ENCODE assay signal across 39 cellular contexts in the genomic region with DNA sequence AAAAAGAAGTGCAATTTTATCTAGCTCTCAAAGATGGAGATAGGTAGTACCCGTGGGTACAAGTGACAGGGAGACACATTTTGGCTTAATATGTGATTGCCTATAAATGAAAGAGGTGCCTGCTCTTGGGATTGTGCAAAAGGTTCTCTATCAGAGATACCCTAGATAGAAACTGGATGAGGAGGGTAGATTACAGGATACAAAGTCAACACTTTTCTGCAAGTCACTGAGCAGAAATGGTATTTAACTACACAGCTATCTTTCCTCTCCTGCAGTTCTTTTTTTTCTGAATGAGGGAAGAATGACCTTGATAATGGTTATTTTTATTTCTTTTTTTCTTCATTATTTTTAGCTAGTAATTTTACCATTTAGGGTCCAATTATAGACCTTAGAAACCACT.
"Had no signal": no experiment of that assay in that cellular context is flagged by ENCODE, and none has a peak within 500 bp of the region (broad histone marks: within the 10 kb centered on the region; RNA-seq: fewer than 3 reads in every experiment).

No MANE protein-coding gene starts in this region.

- H3K9me3 Mint-ChIP-seq: activated naive CD4-positive, alpha-beta T cell treated with anti-CD3 and anti-CD28 coated beads for 36 hours; activated naive CD4-positive, alpha-beta T cell treated with anti-CD3 and anti-CD28 coated beads, Interleukin-2, amount 10 ng/mL, durations not matched to agents 7 days and 5 days; activated naive CD4-positive, alpha-beta T cell treated with anti-CD3 and anti-CD28 coated beads, Interleukin-2, amount 50 U/mL, for 24 hours; activated naive CD4-positive, alpha-beta T cell treated with anti-CD3 and anti-CD28 coated beads, Interleukin-2, amount 50 U/mL, for 72 hours; activated naive CD8-positive, alpha-beta T cell treated with anti-CD3 and anti-CD28 coated beads for 36 hours; activated naive CD8-positive, alpha-beta T cell treated with anti-CD3 and anti-CD28 coated beads, Interleukin-2, amount 10 ng/mL, durations not matched to agents 7 days and 5 days; activated naive CD8-positive, alpha-beta T cell treated with anti-CD3 and anti-CD28 coated beads, Interleukin-2, amount 50 U/mL, for 24 hours; activated T-cell treated with anti-CD3 and anti-CD28 coated beads, Interleukin-2, amount 50 U/mL, for 24 hours; activated T-cell treated with anti-CD3 and anti-CD28 coated beads, Interleukin-2, amount 50 U/mL, for 4 hours; activated T-cell treated with anti-CD3 and anti-CD28 coated beads, Interleukin-2, amount 50 U/mL, for 72 hours; activated T-helper 1 cell treated with anti-CD3 and anti-CD28 coated beads, Interleukin-12 subunit alpha, Interleukin-12 subunit beta, Interleukin-2, Interleukin-4 antibody, amounts not matched to agents 30 ng/mL and 10 ng/mL and 1 ng/mL, durations not matched to agents 14 hours and 24 hours and 36 hours; activated T-helper 17 cell treated with anti-CD3 and anti-CD28 coated beads, Interleukin-2, amount 50 U/mL, for 72 hours; activated T-helper 2 cell treated with anti-CD3 and anti-CD28 coated beads, Interferon-gamma antibody, Interleukin-2, Interleukin-4, amounts not matched to agents 10 μg/mL and 5 μg/mL and 100 μg/mL, durations not matched to agents 14 hours and 24 hours and 36 hours; central memory CD8-positive, alpha-beta T cell had no signal

- H3K9me3 ChIP-seq: adrenal gland, ascending aorta, body of pancreas, breast epithelium had no signal

- H3K4me3 Mint-ChIP-seq: activated naive CD4-positive, alpha-beta T cell treated with anti-CD3 and anti-CD28 coated beads for 36 hours; activated naive CD4-positive, alpha-beta T cell treated with anti-CD3 and anti-CD28 coated beads, Interleukin-2, amount 10 ng/mL, durations not matched to agents 7 days and 5 days; activated naive CD4-positive, alpha-beta T cell treated with anti-CD3 and anti-CD28 coated beads, Interleukin-2, amount 50 U/mL, for 24 hours; activated naive CD8-positive, alpha-beta T cell; activated naive CD8-positive, alpha-beta T cell treated with anti-CD3 and anti-CD28 coated beads for 36 hours; activated naive CD8-positive, alpha-beta T cell treated with anti-CD3 and anti-CD28 coated beads, Interleukin-2, amount 10 ng/mL, durations not matched to agents 7 days and 5 days; activated naive CD8-positive, alpha-beta T cell treated with anti-CD3 and anti-CD28 coated beads, Interleukin-2, amount 50 U/mL, for 24 hours; activated T-cell treated with anti-CD3 and anti-CD28 coated beads, Interleukin-2, amount 50 U/mL, for 24 hours; activated T-cell treated with anti-CD3 and anti-CD28 coated beads, Interleukin-2, amount 50 U/mL, for 4 hours; activated T-cell treated with anti-CD3 and anti-CD28 coated beads, Interleukin-2, amount 50 U/mL, for 72 hours; activated T-helper 1 cell treated with anti-CD3 and anti-CD28 coated beads, Interleukin-12 subunit alpha, Interleukin-12 subunit beta, Interleukin-2, Interleukin-4 antibody, amounts not matched to agents 30 ng/mL and 10 ng/mL and 1 ng/mL, durations not matched to agents 14 hours and 24 hours and 36 hours; activated T-helper 17 cell treated with anti-CD3 and anti-CD28 coated beads, Interleukin-2, amount 50 U/mL, for 72 hours; brain; central memory CD8-positive, alpha-beta T cell had no signal

- H3K4me3 ChIP-seq: adrenal gland, ascending aorta, body of pancreas, breast epithelium, cardiac muscle cell had no signal

- FAIRE-seq: astrocyte, bronchial epithelial cell had no signal

- H3K27ac ChIP-seq: adrenal gland, ascending aorta, body of pancreas, brain microvascular endothelial cell, breast epithelium, cardiac muscle cell had no signal

- H3K4me1 ChIP-seq: adrenal gland, ascending aorta, body of pancreas, breast epithelium had no signal

- ATAC-seq: activated naive CD4-positive, alpha-beta T cell treated with anti-CD3 and anti-CD28 coated beads, Interleukin-2, amount 50 U/mL, for 72 hours; activated naive CD8-positive, alpha-beta T cell treated with anti-CD3 and anti-CD28 coated beads, Interleukin-2, amount 50 U/mL, for 24 hours; activated T-cell treated with anti-CD3 and anti-CD28 coated beads, Interleukin-2, amount 50 U/mL, for 4 hours; activated T-cell treated with anti-CD3 and anti-CD28 coated beads, Interleukin-2, amount 50 U/mL, for 72 hours; activated T-helper 17 cell treated with anti-CD3 and anti-CD28 coated beads, Interleukin-2, amount 50 U/mL, for 72 hours; body of pancreas had no signal

- H3K27me3 Mint-ChIP-seq: activated naive CD8-positive, alpha-beta T cell; activated naive CD8-positive, alpha-beta T cell treated with anti-CD3 and anti-CD28 coated beads, Interleukin-2, amount 50 U/mL, for 24 hours; activated T-helper 17 cell treated with anti-CD3 and anti-CD28 coated beads, Interleukin-2, amount 50 U/mL, for 72 hours had no signal

- H3K27ac Mint-ChIP-seq: activated naive CD4-positive, alpha-beta T cell treated with anti-CD3 and anti-CD28 coated beads for 36 hours; activated naive CD4-positive, alpha-beta T cell treated with anti-CD3 and anti-CD28 coated beads, Interleukin-2, amount 10 ng/mL, durations not matched to agents 7 days and 5 days; activated naive CD4-positive, alpha-beta T cell treated with anti-CD3 and anti-CD28 coated beads, Interleukin-2, amount 50 U/mL, for 24 hours; activated naive CD4-positive, alpha-beta T cell treated with anti-CD3 and anti-CD28 coated beads, Interleukin-2, amount 50 U/mL, for 72 hours; activated naive CD8-positive, alpha-beta T cell; activated naive CD8-positive, alpha-beta T cell treated with anti-CD3 and anti-CD28 coated beads for 36 hours; activated naive CD8-positive, alpha-beta T cell treated with anti-CD3 and anti-CD28 coated beads, Interleukin-2, amount 10 ng/mL, durations not matched to agents 7 days and 5 days; activated naive CD8-positive, alpha-beta T cell treated with anti-CD3 and anti-CD28 coated beads, Interleukin-2, amount 50 U/mL, for 24 hours; activated T-cell treated with anti-CD3 and anti-CD28 coated beads, Interleukin-2, amount 50 U/mL, for 24 hours; activated T-cell treated with anti-CD3 and anti-CD28 coated beads, Interleukin-2, amount 50 U/mL, for 72 hours; activated T-helper 1 cell treated with anti-CD3 and anti-CD28 coated beads, Interleukin-12 subunit alpha, Interleukin-12 subunit beta, Interleukin-2, Interleukin-4 antibody, amounts not matched to agents 30 ng/mL and 10 ng/mL and 1 ng/mL, durations not matched to agents 14 hours and 24 hours and 36 hours; activated T-helper 17 cell treated with anti-CD3 and anti-CD28 coated beads, Interleukin-2, amount 50 U/mL, for 72 hours; activated T-helper 2 cell treated with anti-CD3 and anti-CD28 coated beads, Interferon-gamma antibody, Interleukin-2, Interleukin-4, amounts not matched to agents 10 μg/mL and 5 μg/mL and 100 μg/mL, durations not matched to agents 14 hours and 24 hours and 36 hours; brain had no signal

- DNase-seq: activated effector memory CD4-positive, alpha-beta T cell treated with anti-CD3 and anti-CD28 coated beads, Interleukin-2, amount 50 U/mL, for 16 hours; activated effector memory CD4-positive, alpha-beta T cell treated with Interleukin-2 at 50 U/mL for 16 hours; activated gamma-delta T cell treated with Interleukin-2 at 50 U/mL for 16 hours; activated naive CD4-positive, alpha-beta T cell; activated naive CD4-positive, alpha-beta T cell treated with anti-CD3 and anti-CD28 coated beads for 36 hours; activated naive CD4-positive, alpha-beta T cell treated with anti-CD3 and anti-CD28 coated beads, Interleukin-2, amount 10 ng/mL, durations not matched to agents 7 days and 5 days; activated naive CD4-positive, alpha-beta T cell treated with anti-CD3 and anti-CD28 coated beads, Interleukin-2, amount 50 U/mL, for 16 hours; activated naive CD4-positive, alpha-beta T cell treated with Interleukin-2 at 50 U/mL for 16 hours; activated naive CD8-positive, alpha-beta T cell treated with anti-CD3 and anti-CD28 coated beads for 36 hours; activated naive CD8-positive, alpha-beta T cell treated with anti-CD3 and anti-CD28 coated beads, Interleukin-2, amount 10 ng/mL, durations not matched to agents 7 days and 5 days; activated naive CD8-positive, alpha-beta T cell treated with anti-CD3 and anti-CD28 coated beads, Interleukin-2, amount 50 U/mL, for 24 hours; activated T-cell treated with anti-CD3 and anti-CD28 coated beads, Interleukin-2, amount 50 U/mL, for 1 hour; activated T-cell treated with anti-CD3 and anti-CD28 coated beads, Interleukin-2, amount 50 U/mL, for 24 hours; activated T-cell treated with anti-CD3 and anti-CD28 coated beads, Interleukin-2, amount 50 U/mL, for 4 hours; activated T-cell treated with anti-CD3 and anti-CD28 coated beads, Interleukin-2, amount 50 U/mL, for 48 hours; activated T-cell treated with anti-CD3 and anti-CD28 coated beads, Interleukin-2, amount 50 U/mL, for 72 hours; adrenal gland; amniotic stem cell; amygdala; anterior cingulate cortex; aorta; body of pancreas; brain microvascular endothelial cell; caudate nucleus; central memory CD4-positive, alpha-beta T cell; cerebellar nuclear complex had no signal

- H3K4me1 Mint-ChIP-seq: central memory CD8-positive, alpha-beta T cell had no signal

- H3K27me3 ChIP-seq: adrenal gland, ascending aorta, body of pancreas, brain microvascular endothelial cell, breast epithelium, cardiac muscle cell had no signal

- H3K36me3 ChIP-seq: adrenal gland, ascending aorta, brain microvascular endothelial cell, breast epithelium, cardiac muscle cell had no signal

- H3K36me3 Mint-ChIP-seq: activated naive CD4-positive, alpha-beta T cell treated with anti-CD3 and anti-CD28 coated beads, Interleukin-2, amount 10 ng/mL, durations not matched to agents 7 days and 5 days; activated naive CD4-positive, alpha-beta T cell treated with anti-CD3 and anti-CD28 coated beads, Interleukin-2, amount 50 U/mL, for 24 hours; activated naive CD4-positive, alpha-beta T cell treated with anti-CD3 and anti-CD28 coated beads, Interleukin-2, amount 50 U/mL, for 72 hours; activated naive CD8-positive, alpha-beta T cell; activated naive CD8-positive, alpha-beta T cell treated with anti-CD3 and anti-CD28 coated beads for 36 hours; activated naive CD8-positive, alpha-beta T cell treated with anti-CD3 and anti-CD28 coated beads, Interleukin-2, amount 10 ng/mL, durations not matched to agents 7 days and 5 days; brain had no signal
